Comparison of ENCODE assay signal across 20 cellular contexts in genomic region chr1:30120268-30121000, GRCh38.
DNase-seq lines count a peak whose midpoint lies in the region; ATAC-seq, FAIRE-seq and TF ChIP-seq lines count a peak whose summit lies in the region.
"Had no signal": no experiment of that assay in that cellular context is flagged by ENCODE, and none has a peak within 500 bp of the region (broad histone marks: within the 10 kb centered on the region; RNA-seq: fewer than 3 reads in every experiment).

No MANE protein-coding gene starts in this region.

- H3K79me2 ChIP-seq in neural progenitor cell (ENCODE audit: low read depth): no peaks in the 10 kb centered on the region

- H3F3A ChIP-seq in neural progenitor cell (ENCODE audit: low read depth): no peaks in the 10 kb centered on the region

- ATAC-seq in GM19351 (IDR thresholded peaks at IDR 0.05; ENCODE audit: unreplicated experiment): no peak

- TF ChIP-seq CTCF in HEK293 (tag by site-specific recombination; IDR thresholded peaks at IDR 0.05): no peak
- no peak for TF ChIP-seq CTCF in neural progenitor cell (IDR thresholded peaks at IDR 0.05)

- H3K36me3 Mint-ChIP-seq in neural progenitor cell: no peaks in the 10 kb centered on the region
- H3K36me3 Mint-ChIP-seq: CD4-positive, alpha-beta memory T cell had no signal

- H3K4me1 ChIP-seq in HEK293 (ENCODE audit: control insufficient read depth, insufficient read depth, low read length) (no peaks in the 10 kb centered on the region), neural progenitor cell (no peaks in the 10 kb centered on the region)
- H3K4me1 ChIP-seq: BE2C had no signal

- no peaks in the 10 kb centered on the region for H3K27me3 ChIP-seq in neural progenitor cell
- H3K27me3 ChIP-seq: BE2C had no signal

- H3K9me3 ChIP-seq in HEK293 (ENCODE audit: control insufficient read depth, insufficient read depth, low read depth, low read length) (no peaks in the 10 kb centered on the region), neural progenitor cell (ENCODE audit: low read depth) (no peaks in the 10 kb centered on the region)
- H3K9me3 ChIP-seq: BE2C had no signal

- peak; percentile 22 for DNase-seq in RPMI7951 (ENCODE audit: low read depth)
- no peak for DNase-seq in neural progenitor cell (ENCODE audit: low spot score)
- DNase-seq in GM19240 (ENCODE audit: insufficient read length, low spot score): no peak
- DNase-seq in anterior cingulate cortex (lab: John Stamatoyannopoulos, UW): no peak
- DNase-seq: BE2C; CD4-positive, alpha-beta memory T cell; COR-L47; DMS153; DMS79 treated with DMSO at 0.1 percent for 48 hours; EL; HCEC 1CT had no signal

- H3K27me3 Mint-ChIP-seq in neural progenitor cell (ENCODE audit: insufficient read depth, low read depth): peaks cover 9% of the 10 kb centered on the region

- H3K4me3 ChIP-seq in HEK293 (ENCODE audit: low read depth, low read length): no peak overlapping the region
- H3K4me3 ChIP-seq in neural progenitor cell: no peak overlapping the region

- peak overlapping the region; percentile 28 for H3K27ac Mint-ChIP-seq in neural progenitor cell

- no peak overlapping the region for H3K4me3 Mint-ChIP-seq in neural progenitor cell
- H3K4me3 Mint-ChIP-seq: CD4-positive, alpha-beta memory T cell had no signal

- H4K20me1 ChIP-seq in neural progenitor cell (ENCODE audit: low read depth): no peaks in the 10 kb centered on the region

- H3K4me1 Mint-ChIP-seq in neural progenitor cell: no peaks in the 10 kb centered on the region
- H3K4me1 Mint-ChIP-seq: CD4-positive, alpha-beta memory T cell had no signal

- FAIRE-seq in endometrium (lab: Jason Lieb, UNC): peak; percentile 86
- FAIRE-seq: A204.1, D721Med, G401.6, GM12891 had no signal

- H2AFZ ChIP-seq in neural progenitor cell (replicated peaks): no peak overlapping the region

- H3K36me3 ChIP-seq in HEK293 (ENCODE audit: control insufficient read depth in 2 of 2, insufficient read depth in 1 of 2, low read length in 2 of 2): no peaks in the 10 kb centered on the region
- H3K36me3 ChIP-seq in neural progenitor cell: no peaks in the 10 kb centered on the region
- H3K36me3 ChIP-seq: BE2C had no signal

- H3K9ac ChIP-seq in neural progenitor cell: no peak overlapping the region

- no peaks in the 10 kb centered on the region for H3K9me3 Mint-ChIP-seq in neural progenitor cell
- H3K9me3 Mint-ChIP-seq: CD4-positive, alpha-beta memory T cell had no signal

- no peak overlapping the region for H3K4me2 ChIP-seq in neural progenitor cell

- CTCF ChIA-PET in HEK293 (lab: Yijun Ruan, JAX): no interaction called here

- H3K27ac ChIP-seq in HEK293 (ENCODE audit: extremely low read depth, low read depth, low read length) (no peak overlapping the region), neural progenitor cell (no peak overlapping the region)
- H3K27ac ChIP-seq: C4-2B, HL-60 had no signal

- POLR2A ChIA-PET in HEK293 (lab: Yijun Ruan, JAX): no interaction called here

TF ChIP-seq in HEK293, 187 proteins besides CTCF, POLR2A, EP300 and RAD21:
- TF ChIP-seq ZBTB6 (tag by site-specific recombination; IDR thresholded peaks at IDR 0.05) (no peak), ZIC2 (tag by site-specific recombination; IDR thresholded peaks at IDR 0.05) (peak; percentile 93), ZNF155 (tag by site-specific recombination; IDR thresholded peaks at IDR 0.05) (no peak)
TF ChIP-seq in HEK293: peak in this region for 1.
